23 cellular contexts compared by ENCODE assay signal in the genomic region with DNA sequence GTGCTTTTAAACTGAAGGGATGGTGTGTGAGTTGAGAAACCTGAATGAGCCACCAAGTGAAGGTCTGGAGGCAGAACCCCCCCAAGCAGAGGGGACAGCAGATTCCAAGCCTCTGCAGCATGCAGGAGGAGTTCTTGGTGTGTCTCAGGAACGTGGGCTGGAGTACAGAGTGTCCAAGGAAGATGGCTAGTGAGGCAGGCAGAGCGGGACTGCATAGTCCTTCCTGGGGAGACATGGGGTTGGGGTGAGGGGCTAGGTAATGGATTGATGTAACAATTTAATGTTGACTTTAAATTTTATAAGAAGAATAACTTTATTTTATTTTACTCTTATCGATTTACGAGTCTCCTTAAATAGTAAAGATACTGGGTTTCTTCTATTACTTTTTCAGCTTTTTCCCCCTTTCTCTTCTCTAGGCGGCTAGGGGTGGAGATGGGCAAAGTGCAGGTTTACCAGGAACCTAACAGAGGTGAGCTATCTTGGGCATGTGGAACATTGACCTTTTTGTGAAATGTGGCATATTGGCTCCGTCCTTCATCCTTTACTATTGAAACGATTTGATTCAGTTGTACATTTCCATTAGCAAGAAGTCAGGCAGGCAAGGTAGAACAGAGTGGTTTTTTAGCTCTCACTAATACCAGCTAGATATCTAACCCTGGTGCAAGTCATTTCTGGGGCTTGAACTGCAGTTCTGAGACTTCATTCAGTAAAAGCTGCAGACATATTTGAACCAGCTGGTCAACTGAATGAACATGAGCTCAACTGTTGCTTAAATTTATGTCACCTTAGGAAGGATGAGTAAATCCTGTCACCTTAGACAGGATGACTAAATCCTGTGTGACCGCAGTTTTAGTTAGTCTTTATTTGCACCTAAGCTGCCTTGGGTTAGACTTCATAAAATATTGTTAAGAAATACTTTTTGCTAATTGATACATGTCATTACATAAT. TPM values are rescaled to one million over a fixed set of nuclear protein-coding genes. Genes with fewer than 3 reads are reported as not detected.
DNase-seq lines count a peak whose midpoint lies in the region; ATAC-seq, FAIRE-seq and TF ChIP-seq lines count a peak whose summit lies in the region.
"Had no signal": no experiment of that assay in that cellular context is flagged by ENCODE, and none has a peak within 500 bp of the region (broad histone marks: within the 10 kb centered on the region; RNA-seq: fewer than 3 reads in every experiment).

No MANE protein-coding gene starts in this region.

- peaks cover 15% of the 10 kb centered on the region for H3K36me3 Mint-ChIP-seq in activated T-cell treated with anti-CD3 and anti-CD28 coated beads, Interleukin-2, amount 50 U/mL, for 4 hours (ENCODE audit: insufficient read depth)
- H3K36me3 Mint-ChIP-seq in MCF 10A (ENCODE audit: insufficient read depth, unreplicated experiment) = peaks cover 43% of the 10 kb centered on the region

- no peak overlapping the region for H3K4me3 Mint-ChIP-seq in activated T-cell treated with anti-CD3 and anti-CD28 coated beads, Interleukin-2, amount 50 U/mL, for 4 hours
- no peak overlapping the region for H3K4me3 Mint-ChIP-seq in MCF 10A (ENCODE audit: unreplicated experiment)
- H3K4me3 Mint-ChIP-seq: CD4-positive, alpha-beta memory T cell; GM23338 had no signal

- H3K23ac ChIP-seq in trophoblast cell (ENCODE audit: low read length) = no peak overlapping the region

- H3K27me3 ChIP-seq in GM12878 (replicated peaks in 1 of 2; ENCODE audit: control insufficient read depth in 2 of 2, insufficient read depth in 2 of 2, low read length in 1 of 2) = no peaks in the 10 kb centered on the region
- H3K27me3 ChIP-seq in trophoblast cell (ENCODE audit: insufficient read depth, low read length) = no peaks in the 10 kb centered on the region
- H3K27me3 ChIP-seq: BLaER1 had no signal

- POLR2A ChIA-PET in GM12878 (lab: Charles Lee) (interaction anchor here (1.4 kb wide), 1 partner anchor 16 kb away, joined by 5 read pairs; no protein-coding TSS in a partner anchor), MCF 10A (lab: Yijun Ruan, JAX) (interaction anchor here (1.1 to 1.7 kb wide), 2 partner anchors 8 to 9 kb away, joined by 3 to 5 read pairs; partner anchors contain the start of gene PRPSAP2)

- H3K27ac Mint-ChIP-seq in MCF 10A (ENCODE audit: low read depth, unreplicated experiment) = no peak overlapping the region
- H3K27ac Mint-ChIP-seq: GM23338 had no signal

- SMC1A ChIA-PET in GM12878 (lab: Charles Lee; ENCODE audit: uncharacterized antibody, unreplicated experiment) = interaction anchor here (1.1 to 3.7 kb wide), 4 partner anchors 11 to 57 kb away, joined by 3 to 14 read pairs (median 3); no protein-coding TSS in a partner anchor

- H3K79me2 ChIP-seq in GM12878 (ENCODE audit: control insufficient read depth, insufficient read depth, low read length) (peaks cover 24% of the 10 kb centered on the region), trophoblast cell (ENCODE audit: control insufficient read depth, insufficient read depth, low read length, poor library complexity) (no peaks in the 10 kb centered on the region)

- TF ChIP-seq CTCF in GM12878 (IDR thresholded peaks at IDR 0.05 in 2 of 3, conservative IDR thresholded peaks at IDR 0.05 in 1 of 3; ENCODE audit: control insufficient read depth in 2 of 3, extremely low read depth in 1 of 3, insufficient read depth in 1 of 3, low read depth in 3 of 3, low read length in 3 of 3) = no peak
- TF ChIP-seq CTCF in MCF 10A (IDR thresholded peaks at IDR 0.05; ENCODE audit: unreplicated experiment) = no peak

- intact Hi-C loops in GM12878 (cut with micrococcal nuclease; ENCODE audit: unreplicated experiment) = no loop called here
- intact Hi-C loops in left colon (cut with DNase I, micrococcal nuclease) = no loop called here
- intact Hi-C loops in MCF 10A (cut with micrococcal nuclease) = no loop called here

- TF ChIP-seq EP300 in GM12878 (IDR thresholded peaks at IDR 0.05; ENCODE audit: borderline replicate concordance in 1 of 2, control insufficient read depth in 1 of 2, low read depth in 2 of 2, low read length in 2 of 2) = no peak

- H3K4me1 Mint-ChIP-seq in activated T-cell treated with anti-CD3 and anti-CD28 coated beads, Interleukin-2, amount 50 U/mL, for 4 hours (ENCODE audit: low read depth) = no peaks in the 10 kb centered on the region
- H3K4me1 Mint-ChIP-seq in MCF 10A (ENCODE audit: insufficient read depth, unreplicated experiment) = no peaks in the 10 kb centered on the region
- H3K4me1 Mint-ChIP-seq: GM23338 had no signal

- no peaks in the 10 kb centered on the region for H3K27me3 Mint-ChIP-seq in activated T-cell treated with anti-CD3 and anti-CD28 coated beads, Interleukin-2, amount 50 U/mL, for 4 hours (ENCODE audit: low read depth)
- no peaks in the 10 kb centered on the region for H3K27me3 Mint-ChIP-seq in MCF 10A (ENCODE audit: insufficient read depth, unreplicated experiment)
- H3K27me3 Mint-ChIP-seq: CD4-positive, alpha-beta memory T cell had no signal

- BruUV-seq in GM12878 (replicated peaks; lab: Mats Ljungman, UMichigan) (no TSS peak), MCF 10A (replicated peaks; lab: Mats Ljungman, UMichigan) (no TSS peak)

- H2AK5ac ChIP-seq in trophoblast cell (ENCODE audit: low read length) = no peak overlapping the region

- H3K4me3 ChIP-seq in GM12878 (no peak overlapping the region), trophoblast cell (ENCODE audit: low read depth, low read length) (peak overlapping the region; percentile 29)
- H3K4me3 ChIP-seq: BLaER1, GM23338 had no signal

- no peaks in the 10 kb centered on the region for H3K9me3 Mint-ChIP-seq in activated T-cell treated with anti-CD3 and anti-CD28 coated beads, Interleukin-2, amount 50 U/mL, for 4 hours
- no peaks in the 10 kb centered on the region for H3K9me3 Mint-ChIP-seq in MCF 10A (ENCODE audit: unreplicated experiment)
- H3K9me3 Mint-ChIP-seq: CD4-positive, alpha-beta memory T cell; GM23338 had no signal

- H3K9me3 ChIP-seq in GM12878 (replicated peaks; ENCODE audit: control insufficient read depth, insufficient read depth, low read length) (no peaks in the 10 kb centered on the region), trophoblast cell (ENCODE audit: insufficient read depth, low read depth, low read length) (no peaks in the 10 kb centered on the region)
- H3K9me3 ChIP-seq: BLaER1 had no signal

- no peaks in the 10 kb centered on the region for H3K79me1 ChIP-seq in trophoblast cell (ENCODE audit: low read length)

- H2BK120ac ChIP-seq in trophoblast cell (ENCODE audit: insufficient read depth, low read length, poor library complexity) = no peak overlapping the region

- no peak overlapping the region for H2BK5ac ChIP-seq in trophoblast cell (ENCODE audit: low read depth, low read length, poor library complexity)

- H4K91ac ChIP-seq in trophoblast cell (ENCODE audit: low read depth, low read length) = no peak overlapping the region

- no peaks in the 10 kb centered on the region; the same call in 1 of the 2 replicates for H4K20me1 ChIP-seq in GM12878 (ENCODE audit: control insufficient read depth, insufficient read depth)
- H4K20me1 ChIP-seq: BLaER1 had no signal

- H3K4me2 ChIP-seq in GM12878 (ENCODE audit: control insufficient read depth, insufficient read depth) (no peak overlapping the region), trophoblast cell (ENCODE audit: low read length) (no peak overlapping the region)
- H3K4me2 ChIP-seq: BLaER1, GM23338 had no signal

- H3K4me1 ChIP-seq in GM12878 (ENCODE audit: control insufficient read depth, insufficient read depth, low read length) (no peaks in the 10 kb centered on the region), trophoblast cell (ENCODE audit: control insufficient read depth in 1 of 2, insufficient read depth in 2 of 2, low read length in 2 of 2) (no peaks in the 10 kb centered on the region)
- H3K4me1 ChIP-seq: BLaER1 had no signal

- no peak overlapping the region for H2BK12ac ChIP-seq in trophoblast cell (ENCODE audit: low read length)

- H3K4ac ChIP-seq in trophoblast cell (ENCODE audit: low read depth, low read length) = no peak overlapping the region

- CTCF ChIA-PET in GM12878 (lab: Yijun Ruan, JAX) (interaction anchor here (0.8 to 1.5 kb wide), 2 partner anchors 16 to 94 kb away, joined by 3 to 4 read pairs; no protein-coding TSS in a partner anchor), MCF 10A (lab: Yijun Ruan, JAX) (no interaction called here)

- H4K8ac ChIP-seq in trophoblast cell (ENCODE audit: low read depth, low read length) = no peak overlapping the region

- no peak overlapping the region for H4K12ac ChIP-seq in trophoblast cell (ENCODE audit: low read depth, low read length)

- H3K14ac ChIP-seq in trophoblast cell (ENCODE audit: low read length) = no peak overlapping the region

- TF ChIP-seq RAD21 in GM12878 (IDR thresholded peaks at IDR 0.05; ENCODE audit: insufficient read depth, low read depth, low read length) = no peak

- FAIRE-seq in GM12878 (lab: Jason Lieb, UNC) = no peak
- FAIRE-seq: GM12891, GM19239 had no signal

- DNase-seq in activated T-cell treated with anti-CD3 and anti-CD28 coated beads, Interleukin-2, amount 50 U/mL, for 4 hours = no peak
- no peak for DNase-seq in activated T-cell treated with anti-CD3 and anti-CD28 coated beads, Interleukin-2, amount 50 U/mL, for 1 hour
- DNase-seq in GM12878 (ENCODE audit: low read depth, low spot score) (no peak), left colon (no peak), trophoblast cell (no peak), NCI-H2029 treated with DMSO at 0.1 percent for 48 hours (lab: John Stamatoyannopoulos, UW) (no peak), glomerular visceral epithelial cell (ENCODE audit: extremely low spot score) (no peak), MCF 10A (ENCODE audit: unreplicated experiment) (no peak)
- DNase-seq: Calu3; CD4-positive, alpha-beta memory T cell; DMS53; EL; KBM-7; NCI-H1417; NCI-H187 treated with DMSO at 0.1 percent for 48 hours; NCI-H345; NCI-H524 treated with DMSO at 0.1 percent for 48 hours; SHP77 had no signal

- TF ChIP-seq POLR2A in GM12878 (IDR thresholded peaks at IDR 0.05; ENCODE audit: low read depth, low read length) = no peak

- WGBS in GM12878 (ENCODE audit: insufficient coverage, insufficient replicate concordance, low lambda C conversion rate, missing lambda C conversion rate) = 74% methylated on average over 8 of the region's 8 CpGs
- WGBS in trophoblast cell (ENCODE audit: extremely low coverage, insufficient coverage, insufficient read length) = no CpG with 5 or more reads among the region's 8 CpGs

- H3K36me3 ChIP-seq in GM12878 (ENCODE audit: control insufficient read depth in 2 of 2, insufficient read depth in 2 of 2, low read length in 1 of 2) (peaks cover 4 to 22% of the 10 kb centered on the region in 2 experiments), trophoblast cell (ENCODE audit: control insufficient read depth in 1 of 2, insufficient read depth in 2 of 2, low read length in 2 of 2) (peaks cover 11 to 20% of the 10 kb centered on the region in 2 experiments)

- RAD21 ChIA-PET in GM12878 (lab: Charles Lee; ENCODE audit: unreplicated experiment) = interaction anchor here (1.0 to 1.5 kb wide), 3 partner anchors 9 to 94 kb away, joined by 4 to 5 read pairs (median 4); partner anchors contain the start of gene PRPSAP2

- in situ Hi-C loops in GM12878 (cut with MboI) = loop anchor here (25.0 kb wide), 1 partner anchor 255 kb away; no protein-coding TSS in a partner anchor

- H3K9ac ChIP-seq in GM12878 (ENCODE audit: control insufficient read depth, insufficient read depth, low read length) (no peak overlapping the region), trophoblast cell (ENCODE audit: low read length) (no peak overlapping the region)
- H3K9ac ChIP-seq: BLaER1 had no signal

- H3K18ac ChIP-seq in trophoblast cell (ENCODE audit: low read length) = no peak overlapping the region

- no peak overlapping the region for H2AFZ ChIP-seq in GM12878 (ENCODE audit: control insufficient read depth, low read depth, low read length)
- H2AFZ ChIP-seq in trophoblast cell (ENCODE audit: insufficient read depth, low read length, poor library complexity) = no peak overlapping the region
- H2AFZ ChIP-seq: GM23338 had no signal

- ATAC-seq in activated T-cell treated with anti-CD3 and anti-CD28 coated beads, Interleukin-2, amount 50 U/mL, for 4 hours = peak; percentile 37 to 50
- ATAC-seq in GM12878 (no peak), left colon (peak; percentile 98)
- ATAC-seq: GM23338, HCT116 had no signal

- H3K27ac ChIP-seq in GM12878 (ENCODE audit: control insufficient read depth, insufficient read depth) (no peak overlapping the region), trophoblast cell (ENCODE audit: low read depth, low read length) (no peak overlapping the region)
- H3K27ac ChIP-seq: BLaER1 had no signal

RNA-seq across cellular contexts. Expression of gene PRPSAP2, which starts 9.2 kb away (rescaled TPM):
- 10 to 100 TPM; 41.6 to 50.4 (median 47.5) TPM for total RNA-seq in activated T-cell treated with anti-CD3 and anti-CD28 coated beads, Interleukin-2, amount 50 U/mL, for 4 hours
- 138 and 141 TPM in 2 replicates for total RNA-seq in GM12878 (2013; cell fraction: nucleolus; rRNA removed)
- 96.8 and 113 TPM in 2 replicates for total RNA-seq in GM12878 (2014; rRNA removed)
- 82.4 and 83.5 TPM in 2 replicates for total RNA-seq in GM12878 (2014; rRNA removed; fragmentation: Illumina TruSeq; extraction: Trizol)
- total RNA-seq in GM12878 (2021) = 62.8 and 66.6 TPM in 2 replicates
- 43.0 TPM for polyA plus RNA-seq in GM12878 (2011; ENCODE audit: low read depth)
- polyA plus RNA-seq in GM12878 (2011; rRNA removed) = 102 and 157 TPM in 2 replicates
- 63.2 and 70.0 TPM in 2 replicates for polyA plus RNA-seq in GM12878 (2011; cell fraction: cytosol; rRNA removed)
- polyA plus RNA-seq in GM12878 (2011; cell fraction: nucleus; rRNA removed) = 46.5 and 48.6 TPM in 2 replicates
- 52.2 and 61.1 TPM in 2 replicates for polyA plus RNA-seq in GM12878 (2012)
- polyA plus RNA-seq in GM12878 (2014; fragmentation: Illumina TruSeq; extraction: Trizol) = 84.0 and 109 TPM in 2 replicates
- 10 to 100 TPM; 33.2 to 57.4 TPM for polyA plus RNA-seq in GM12878 (2014; fragmentation: Nextera tagmentation; extraction: Ambion mirVana)
- polyA plus RNA-seq in GM12878 (2014; rRNA removed) = 72.7 and 82.3 TPM in 2 replicates
- 10 to 100 TPM; 97.7 to 99.9 TPM for polyA plus RNA-seq in GM12878 (2016; fragmentation: Nextera tagmentation; extraction: Ambion mirVana)
- 102 and 122 TPM in 2 replicates for polyA minus RNA-seq in GM12878 (2011; rRNA and poly(A)+ RNA removed)
- 48.9 and 67.8 TPM in 2 replicates for polyA minus RNA-seq in GM12878 (2011; cell fraction: cytosol; rRNA and poly(A)+ RNA removed)
- 43.5 and 48.1 TPM in 2 replicates for polyA minus RNA-seq in GM12878 (2011; cell fraction: nucleus; rRNA and poly(A)+ RNA removed)
- total RNA-seq in left colon = 10 to 100 TPM; 27.1 to 31.5 TPM
- polyA plus RNA-seq in trophoblast cell (2013) = 23.2 and 23.5 TPM in 2 replicates
- total RNA-seq in MCF 10A (2022) = 33.6 and 35.8 TPM in 2 replicates
